ENCODE assay signal across 1 cellular context in genomic region chr1:28266920-28267322, GRCh38.
TF ChIP-seq lines count a peak whose summit lies in the region.

No MANE protein-coding gene starts in this region.

TF ChIP-seq in K562, 482 proteins besides CTCF, POLR2A, EP300 and RAD21 (continued from another document and continues in another):
- TF ChIP-seq ZNF398 (CRISPR knock-in tag; IDR thresholded peaks at IDR 0.05) (no peak), SMAD3 (CRISPR knock-in tag; conservative IDR thresholded peaks at IDR 0.05) (no peak), HIVEP1 (CRISPR knock-in tag; IDR thresholded peaks at IDR 0.05) (no peak), GABPB2 (CRISPR knock-in tag; conservative IDR thresholded peaks at IDR 0.05) (no peak), RBBP5 (IDR thresholded peaks at IDR 0.05; ENCODE audit: borderline replicate concordance, insufficient read depth, low read length, poor library complexity, severe bottlenecking) (peak; percentile 55), SMARCB1 (IDR thresholded peaks at IDR 0.05; ENCODE audit: insufficient read length, low read depth) (no peak), CC2D1A (IDR thresholded peaks at IDR 0.05) (no peak), MED1 (CRISPR knock-in tag; IDR thresholded peaks at IDR 0.05; ENCODE audit: borderline replicate concordance) (no peak), VEZF1 (CRISPR knock-in tag; IDR thresholded peaks at IDR 0.05) (peak; percentile 91), CREM (IDR thresholded peaks at IDR 0.05; ENCODE audit: low read depth) (peak; percentile 58), ZNF197 (CRISPR knock-in tag; IDR thresholded peaks at IDR 0.05; ENCODE audit: low read depth) (no peak), HDAC8 (tag; IDR thresholded peaks at IDR 0.05) (no peak), TBP (optimal IDR thresholded peaks at IDR 0.05; ENCODE audit: low read depth, low read length) (no peak), ZNF57 (CRISPR knock-in tag; IDR thresholded peaks at IDR 0.05) (no peak), XRCC4 (IDR thresholded peaks at IDR 0.05; ENCODE audit: extremely low read depth, insufficient read depth, insufficient read length) (no peak), RFX7 (CRISPR knock-in tag; IDR thresholded peaks at IDR 0.05) (no peak), U2AF1 (optimal IDR thresholded peaks at IDR 0.05; ENCODE audit: low read depth, low read length) (no peak), ZKSCAN1 (IDR thresholded peaks at IDR 0.05; ENCODE audit: low read depth, low read length) (no peak), ETS1 (conservative IDR thresholded peaks at IDR 0.05; ENCODE audit: control insufficient read depth, low read depth, low read length) (no peak), HEY1 (CRISPR knock-in tag; IDR thresholded peaks at IDR 0.05; ENCODE audit: borderline replicate concordance) (no peak), MYBL2 (IDR thresholded peaks at IDR 0.05; ENCODE audit: low read depth) (no peak), MYBL2 (CRISPR knock-in tag; IDR thresholded peaks at IDR 0.05; ENCODE audit: borderline replicate concordance) (no peak), ZNF263 (CRISPR knock-in tag; IDR thresholded peaks at IDR 0.05; ENCODE audit: borderline replicate concordance) (no peak), MAFK (IDR thresholded peaks at IDR 0.05; ENCODE audit: low read length) (peak; percentile 95), PHF20 (IDR thresholded peaks at IDR 0.05; ENCODE audit: partially characterized antibody) (no peak), PHTF2 (CRISPR knock-in tag; IDR thresholded peaks at IDR 0.05) (no peak), KAT2B (IDR thresholded peaks at IDR 0.05; ENCODE audit: low read depth, low read length) (no peak), IRF1 (CRISPR knock-in tag; IDR thresholded peaks at IDR 0.05; ENCODE audit: borderline replicate concordance) (no peak), NCOA4 (IDR thresholded peaks at IDR 0.05; ENCODE audit: partially characterized antibody) (no peak), RCOR1 (IDR thresholded peaks at IDR 0.05; ENCODE audit: borderline replicate concordance in 1 of 2, low read depth in 2 of 2, low read length in 2 of 2) (peak; percentile 48 to 89; a peak in 2 of 4 replicates), ZNF695 (CRISPR knock-in tag; IDR thresholded peaks at IDR 0.05) (no peak), ESRRA (IDR thresholded peaks at IDR 0.05; ENCODE audit: borderline replicate concordance, low read depth) (no peak), HBP1 (CRISPR knock-in tag; IDR thresholded peaks at IDR 0.05) (no peak), ZNF764 (CRISPR knock-in tag; IDR thresholded peaks at IDR 0.05; ENCODE audit: low read depth) (no peak), ZBTB1 (CRISPR knock-in tag; IDR thresholded peaks at IDR 0.05; ENCODE audit: borderline replicate concordance, low read depth) (no peak), RUNX1 (IDR thresholded peaks at IDR 0.05; ENCODE audit: low read depth) (no peak), HNRNPUL1 (IDR thresholded peaks at IDR 0.05; ENCODE audit: low read length) (no peak), DPF2 (IDR thresholded peaks at IDR 0.05) (peak; percentile 90), ZBTB8A (IDR thresholded peaks at IDR 0.05; ENCODE audit: partially characterized antibody) (no peak), SAP30 (IDR thresholded peaks at IDR 0.05; ENCODE audit: borderline replicate concordance, insufficient read depth, low read depth, low read length, poor library complexity, severe bottlenecking) (no peak), THRA (IDR thresholded peaks at IDR 0.05) (no peak), NCOA6 (IDR thresholded peaks at IDR 0.05) (no peak), TGIF2 (CRISPR knock-in tag; IDR thresholded peaks at IDR 0.05) (no peak), ELK3 (CRISPR knock-in tag; IDR thresholded peaks at IDR 0.05) (no peak), POLR2G (IDR thresholded peaks at IDR 0.05; ENCODE audit: low read depth, low read length) (no peak), BRF1 (IDR thresholded peaks at IDR 0.05; ENCODE audit: borderline replicate concordance, extremely low read depth, insufficient read length) (no peak), REST (CRISPR knock-in tag; IDR thresholded peaks at IDR 0.05; ENCODE audit: low read depth) (no peak), CCAR2 (IDR thresholded peaks at IDR 0.05; ENCODE audit: low read depth, low read length) (no peak), ETV6 (IDR thresholded peaks at IDR 0.05; ENCODE audit: borderline replicate concordance in 1 of 2, low read depth in 2 of 2, low read length in 1 of 2) (no peak), ETV6 (CRISPR knock-in tag; IDR thresholded peaks at IDR 0.05; ENCODE audit: borderline replicate concordance) (no peak), ZNF277 (CRISPR knock-in tag; IDR thresholded peaks at IDR 0.05; ENCODE audit: borderline replicate concordance) (no peak), CTCFL (IDR thresholded peaks at IDR 0.05; ENCODE audit: borderline replicate concordance, insufficient read depth, low read depth, low read length, poor library complexity, severe bottlenecking) (no peak), ZEB2 (IDR thresholded peaks at IDR 0.05) (no peak)
